Comparison of ENCODE assay signal across 19 cellular contexts in genomic region chr2:157895531-157895930, GRCh38. TPM values are rescaled to one million over a fixed set of nuclear protein-coding genes. Genes with fewer than 3 reads are reported as not detected.
DNase-seq lines count a peak whose midpoint lies in the region; ATAC-seq and TF ChIP-seq lines count a peak whose summit lies in the region.
"Had no signal": no experiment of that assay in that cellular context is flagged by ENCODE, and none has a peak within 500 bp of the region (broad histone marks: within the 10 kb centered on the region; RNA-seq: fewer than 3 reads in every experiment).

No MANE protein-coding gene starts in this region.

- DNase-seq in activated CD4-positive, CD25-positive, alpha-beta regulatory T cell treated with anti-CD3 and anti-CD28 coated beads, Interleukin-2, amount 50 U/mL, for 72 hours: no peak
- DNase-seq in HFFc6 (no peak), CD14-positive monocyte (ENCODE audit: low spot score) (no peak), type B pancreatic cell (ENCODE audit: extremely low spot score, unreplicated experiment) (no peak)
- no peak for DNase-seq in activated naive CD8-positive, alpha-beta T cell treated with anti-CD3 and anti-CD28 coated beads, Interleukin-2, amount 50 U/mL, for 24 hours
- DNase-seq in naive thymus-derived CD4-positive, alpha-beta T cell: no peak
- DNase-seq: activated T-cell treated with anti-CD3 and anti-CD28 coated beads, Interleukin-2, amount 50 U/mL, for 1 hour; body of pancreas; KBM-7; NCI-H2029; NCI-H82 had no signal

- no peaks in the 10 kb centered on the region for H3K27me3 ChIP-seq in naive thymus-derived CD4-positive, alpha-beta T cell (ENCODE audit: control insufficient read depth in 2 of 2, insufficient read depth in 2 of 2, low read length in 2 of 2)
- H3K27me3 ChIP-seq: body of pancreas, tibial nerve had no signal

- peaks cover 5% of the 10 kb centered on the region for H3K27me3 Mint-ChIP-seq in HFFc6 (ENCODE audit: insufficient read depth)
- no peaks in the 10 kb centered on the region for H3K27me3 Mint-ChIP-seq in activated naive CD8-positive, alpha-beta T cell treated with anti-CD3 and anti-CD28 coated beads, Interleukin-2, amount 50 U/mL, for 24 hours
- no peaks in the 10 kb centered on the region for H3K27me3 Mint-ChIP-seq in naive thymus-derived CD4-positive, alpha-beta T cell
- H3K27me3 Mint-ChIP-seq in CD14-positive monocyte (ENCODE audit: low read depth in 3 of 3): peaks cover 0 to 2% (median 2%) of the 10 kb centered on the region in 3 donors
- no peaks in the 10 kb centered on the region for H3K27me3 Mint-ChIP-seq in type B pancreatic cell

- intact Hi-C loops in naive thymus-derived CD4-positive, alpha-beta T cell (cut with micrococcal nuclease): loop anchor here (5.0 to 10.0 kb wide), 9 partner anchors 58 to 1817 kb away; partner anchors contain the start of genes ACVR1C (in 1 of the 2), ERMN (in 1 of the 2) and MARCHF7 (in 1 of the 2)
- intact Hi-C loops in CD14-positive monocyte (cut with micrococcal nuclease): no loop called here

- CTCF ChIA-PET in naive thymus-derived CD4-positive, alpha-beta T cell (lab: Charles Lee): interaction anchor here (1.2 to 1.9 kb wide), 2 partner anchors 16 to 19 kb away, joined by 5 to 10 read pairs; partner anchors contain the start of gene ACVR1

- no peaks in the 10 kb centered on the region for H3K36me3 Mint-ChIP-seq in HFFc6 (ENCODE audit: low read depth)
- no peaks in the 10 kb centered on the region for H3K36me3 Mint-ChIP-seq in activated naive CD8-positive, alpha-beta T cell treated with anti-CD3 and anti-CD28 coated beads, Interleukin-2, amount 50 U/mL, for 24 hours (ENCODE audit: low read depth)
- H3K36me3 Mint-ChIP-seq in naive thymus-derived CD4-positive, alpha-beta T cell: peaks cover 0 to 31% (median 0%) of the 10 kb centered on the region in 5 donors
- no peaks in the 10 kb centered on the region for H3K36me3 Mint-ChIP-seq in CD14-positive monocyte
- H3K36me3 Mint-ChIP-seq in type B pancreatic cell: no peaks in the 10 kb centered on the region

- no peak overlapping the region; the same call in 1 of the 2 replicates for H3K27ac Mint-ChIP-seq in HFFc6
- peak overlapping the region; percentile 61 for H3K27ac Mint-ChIP-seq in activated naive CD8-positive, alpha-beta T cell treated with anti-CD3 and anti-CD28 coated beads, Interleukin-2, amount 50 U/mL, for 24 hours
- H3K27ac Mint-ChIP-seq in naive thymus-derived CD4-positive, alpha-beta T cell: peak overlapping the region in 8 of 9 donors; percentile 33 to 82 (median 69)
- no peak overlapping the region for H3K27ac Mint-ChIP-seq in CD14-positive monocyte
- no peak overlapping the region for H3K27ac Mint-ChIP-seq in type B pancreatic cell

- H3K9me3 Mint-ChIP-seq in HFFc6 (no peaks in the 10 kb centered on the region), CD14-positive monocyte (no peaks in the 10 kb centered on the region), type B pancreatic cell (no peaks in the 10 kb centered on the region)
- peaks cover 3% of the 10 kb centered on the region for H3K9me3 Mint-ChIP-seq in activated naive CD8-positive, alpha-beta T cell treated with anti-CD3 and anti-CD28 coated beads, Interleukin-2, amount 50 U/mL, for 24 hours
- H3K9me3 Mint-ChIP-seq in naive thymus-derived CD4-positive, alpha-beta T cell: peaks cover 0 to 4% (median 0%) of the 10 kb centered on the region in 11 donors
- H3K9me3 Mint-ChIP-seq: neural crest cell had no signal

- no peak for TF ChIP-seq CTCF in HFFc6 (IDR thresholded peaks at IDR 0.05)
- TF ChIP-seq CTCF in CD14-positive monocyte (IDR thresholded peaks at IDR 0.05): no peak
- no peak for TF ChIP-seq CTCF in type B pancreatic cell (conservative IDR thresholded peaks at IDR 0.05)

- H3K4me1 ChIP-seq in naive thymus-derived CD4-positive, alpha-beta T cell (ENCODE audit: control insufficient read depth in 2 of 2, insufficient read depth in 2 of 2, low read length in 2 of 2): peaks cover 49 to 69% of the 10 kb centered on the region in 2 donors

- H3K27ac ChIP-seq in naive thymus-derived CD4-positive, alpha-beta T cell (ENCODE audit: low read depth, low read length): no peak overlapping the region
- H3K27ac ChIP-seq: body of pancreas, tibial nerve had no signal

- no peaks in the 10 kb centered on the region for H3K36me3 ChIP-seq in naive thymus-derived CD4-positive, alpha-beta T cell (ENCODE audit: control insufficient read depth in 2 of 3, insufficient read depth in 3 of 3, low read length in 3 of 3)
- H3K36me3 ChIP-seq: tibial nerve had no signal

- peak overlapping the region; percentile 78 for H3K4me3 Mint-ChIP-seq in HFFc6
- H3K4me3 Mint-ChIP-seq in activated naive CD8-positive, alpha-beta T cell treated with anti-CD3 and anti-CD28 coated beads, Interleukin-2, amount 50 U/mL, for 24 hours: no peak overlapping the region
- peak overlapping the region in 3 of 10 donors; percentile 19 to 48 (median 34) for H3K4me3 Mint-ChIP-seq in naive thymus-derived CD4-positive, alpha-beta T cell
- H3K4me3 Mint-ChIP-seq in CD14-positive monocyte: no peak overlapping the region
- H3K4me3 Mint-ChIP-seq in type B pancreatic cell: no peak overlapping the region
- H3K4me3 Mint-ChIP-seq: neural crest cell had no signal

- POLR2A ChIA-PET in naive thymus-derived CD4-positive, alpha-beta T cell (lab: Charles Lee): interaction anchor here (0.6 to 4.9 kb wide), 3 partner anchors 9 to 19 kb away, joined by 4 to 50 read pairs (median 5); partner anchors contain the start of gene ACVR1

- H3K9me3 ChIP-seq in naive thymus-derived CD4-positive, alpha-beta T cell (ENCODE audit: control insufficient read depth in 2 of 3, low read length in 3 of 3): no peaks in the 10 kb centered on the region
- H3K9me3 ChIP-seq: A549, body of pancreas, tibial nerve had no signal

- H3K4me3 ChIP-seq in naive thymus-derived CD4-positive, alpha-beta T cell (ENCODE audit: low read length): no peak overlapping the region
- H3K4me3 ChIP-seq: A549, body of pancreas, GM12878, skin epidermis, tibial nerve had no signal

- ATAC-seq in activated CD4-positive, CD25-positive, alpha-beta regulatory T cell treated with anti-CD3 and anti-CD28 coated beads, Interleukin-2, amount 50 U/mL, for 24 hours: peak; percentile 9 to 15
- ATAC-seq in activated naive CD8-positive, alpha-beta T cell treated with anti-CD3 and anti-CD28 coated beads, Interleukin-2, amount 50 U/mL, for 24 hours: peak; percentile 48
- ATAC-seq in naive thymus-derived CD4-positive, alpha-beta T cell: no peak
- ATAC-seq in GM19328 (IDR thresholded peaks at IDR 0.05; ENCODE audit: unreplicated experiment): no peak
- ATAC-seq: A549, body of pancreas, GM12878, Right ventricle myocardium inferior had no signal

- peaks cover 26% of the 10 kb centered on the region for H3K4me1 Mint-ChIP-seq in HFFc6 (ENCODE audit: low read depth)
- H3K4me1 Mint-ChIP-seq in activated naive CD8-positive, alpha-beta T cell treated with anti-CD3 and anti-CD28 coated beads, Interleukin-2, amount 50 U/mL, for 24 hours: peaks cover 92% of the 10 kb centered on the region
- peaks cover 62 to 99% (median 87%) of the 10 kb centered on the region in 7 donors for H3K4me1 Mint-ChIP-seq in naive thymus-derived CD4-positive, alpha-beta T cell
- H3K4me1 Mint-ChIP-seq in CD14-positive monocyte: peaks cover 29% of the 10 kb centered on the region
- peaks cover 20% of the 10 kb centered on the region for H3K4me1 Mint-ChIP-seq in type B pancreatic cell (ENCODE audit: unreplicated experiment)

RNA-seq across cellular contexts. Expression of gene ACVR1, which starts 19.4 kb away (rescaled TPM):
- total RNA-seq in HFFc6 (2021; fragmentation: NEBNext Ultra II Directional; extraction: Animal tissue kit (Norgen Biotek cat#: 25700)): 10 to 100 TPM; 37.5 to 48.4 (median 43.1) TPM
- total RNA-seq in naive thymus-derived CD4-positive, alpha-beta T cell: 10 to 100 TPM; 13.3 to 42.0 (median 20.6) TPM
- 1 to 10 TPM; 6.0 to 7.1 TPM for polyA plus RNA-seq in naive thymus-derived CD4-positive, alpha-beta T cell
- 1 to 10 TPM; 2.8 to 4.9 TPM for polyA plus RNA-seq in CD14-positive monocyte
- 13.1 and 14.3 TPM in 2 replicates for total RNA-seq in type B pancreatic cell (ENCODE audit: low replicate concordance)

Comparison
In these comparisons a context has a peak if more than half of its experiments do, and no peak if none do; other contexts are left out.
1. ATAC-seq: peak in activated CD4-positive, CD25-positive, alpha-beta regulatory T cell treated with anti-CD3 and anti-CD28 coated beads, Interleukin-2, amount 50 U/mL, for 24 hours (2 of 2) and activated naive CD8-positive, alpha-beta T cell treated with anti-CD3 and anti-CD28 coated beads, Interleukin-2, amount 50 U/mL, for 24 hours (single experiment); none in naive thymus-derived CD4-positive, alpha-beta T cell (single experiment) and GM19328 (single experiment).
2. H3K27ac Mint-ChIP-seq: peak in activated naive CD8-positive, alpha-beta T cell treated with anti-CD3 and anti-CD28 coated beads, Interleukin-2, amount 50 U/mL, for 24 hours (single experiment) and naive thymus-derived CD4-positive, alpha-beta T cell (8 of 9); none in HFFc6 (single experiment), CD14-positive monocyte (0 of 7) and type B pancreatic cell (single experiment).
3. intact Hi-C loops: an anchor here in naive thymus-derived CD4-positive, alpha-beta T cell (5.0 to 10.0 kb wide); none called in CD14-positive monocyte.